30 cellular contexts compared by ENCODE assay signal in genomic region chr15:50783895-50784294, GRCh38.
"Had no signal": no experiment of that assay in that cellular context is flagged by ENCODE, and none has a peak within 500 bp of the region (broad histone marks: within the 10 kb centered on the region; RNA-seq: fewer than 3 reads in every experiment).

No MANE protein-coding gene starts in this region.

- H3K27ac Mint-ChIP-seq: activated B cell treated with CpG ODN at 0.5 μM for 24 hours; activated CD8-positive, alpha-beta T cell treated with anti-CD3 and anti-CD28 coated beads for 36 hours; activated naive CD4-positive, alpha-beta T cell treated with anti-CD3 and anti-CD28 coated beads for 36 hours; activated naive CD4-positive, alpha-beta T cell treated with anti-CD3 and anti-CD28 coated beads, Interleukin-2, amount 50 U/mL, for 72 hours; activated naive CD8-positive, alpha-beta T cell treated with anti-CD3 and anti-CD28 coated beads, Interleukin-2, amount 10 ng/mL, durations not matched to agents 7 days and 5 days; activated T-helper 2 cell treated with anti-CD3 and anti-CD28 coated beads, Interferon-gamma antibody, Interleukin-2, Interleukin-4, amounts not matched to agents 10 μg/mL and 5 μg/mL and 100 μg/mL, durations not matched to agents 14 hours and 24 hours and 36 hours; dendritic cell treated with granulocyte-macrophage colony-stimulating factor and Interleukin-4, amounts not matched to agents 40 ng/mL and 50 ng/mL, for 4 days; effector memory CD8-positive, alpha-beta T cell; T-helper 17 cell; T-helper 2 cell treated with Interferon-gamma antibody and Interleukin-4, amounts not matched to agents 5 μg/mL and 100 μg/mL, for 36 hours had no signal

- H3K27me3 ChIP-seq: ascending aorta, breast epithelium, cardiac muscle cell, esophagus muscularis mucosa, gastroesophageal sphincter had no signal

- H3K4me3 ChIP-seq: ascending aorta, breast epithelium, cardiac muscle cell, coronary artery, esophagus muscularis mucosa, gastroesophageal sphincter had no signal

- H3K9me3 ChIP-seq: ascending aorta, breast epithelium, esophagus muscularis mucosa, gastroesophageal sphincter had no signal

- H3K9me3 Mint-ChIP-seq: activated B cell treated with CpG ODN at 0.5 μM for 24 hours; activated CD8-positive, alpha-beta T cell treated with anti-CD3 and anti-CD28 coated beads for 36 hours; activated naive CD4-positive, alpha-beta T cell treated with anti-CD3 and anti-CD28 coated beads for 36 hours; activated naive CD4-positive, alpha-beta T cell treated with anti-CD3 and anti-CD28 coated beads, Interleukin-2, amount 50 U/mL, for 72 hours; activated naive CD8-positive, alpha-beta T cell treated with anti-CD3 and anti-CD28 coated beads, Interleukin-2, amount 10 ng/mL, durations not matched to agents 7 days and 5 days; activated T-cell treated with anti-CD3 and anti-CD28 coated beads, Interleukin-2, amount 50 U/mL, for 4 hours; activated T-helper 2 cell treated with anti-CD3 and anti-CD28 coated beads, Interferon-gamma antibody, Interleukin-2, Interleukin-4, amounts not matched to agents 10 μg/mL and 5 μg/mL and 100 μg/mL, durations not matched to agents 14 hours and 24 hours and 36 hours; brain; central memory CD8-positive, alpha-beta T cell; dendritic cell treated with granulocyte-macrophage colony-stimulating factor and Interleukin-4, amounts not matched to agents 40 ng/mL and 50 ng/mL, for 4 days; effector memory CD8-positive, alpha-beta T cell; T-helper 2 cell treated with Interferon-gamma antibody and Interleukin-4, amounts not matched to agents 5 μg/mL and 100 μg/mL, for 36 hours had no signal

- H3K27ac ChIP-seq: ascending aorta, breast epithelium, cardiac muscle cell, coronary artery, foreskin keratinocyte, WERI-Rb-1 had no signal

- H3K36me3 Mint-ChIP-seq: activated naive CD4-positive, alpha-beta T cell treated with anti-CD3 and anti-CD28 coated beads, Interleukin-2, amount 50 U/mL, for 72 hours; activated naive CD8-positive, alpha-beta T cell treated with anti-CD3 and anti-CD28 coated beads, Interleukin-2, amount 10 ng/mL, durations not matched to agents 7 days and 5 days; brain had no signal

- H3K4me1 Mint-ChIP-seq: activated B cell treated with CpG ODN at 0.5 μM for 24 hours; activated naive CD8-positive, alpha-beta T cell treated with anti-CD3 and anti-CD28 coated beads, Interleukin-2, amount 10 ng/mL, durations not matched to agents 7 days and 5 days; brain; central memory CD8-positive, alpha-beta T cell had no signal

- H3K4me3 Mint-ChIP-seq: activated B cell treated with CpG ODN at 0.5 μM for 24 hours; activated CD8-positive, alpha-beta T cell treated with anti-CD3 and anti-CD28 coated beads for 36 hours; activated naive CD4-positive, alpha-beta T cell treated with anti-CD3 and anti-CD28 coated beads for 36 hours; activated naive CD8-positive, alpha-beta T cell treated with anti-CD3 and anti-CD28 coated beads, Interleukin-2, amount 10 ng/mL, durations not matched to agents 7 days and 5 days; activated T-cell treated with anti-CD3 and anti-CD28 coated beads, Interleukin-2, amount 50 U/mL, for 4 hours; brain; central memory CD8-positive, alpha-beta T cell; dendritic cell treated with granulocyte-macrophage colony-stimulating factor and Interleukin-4, amounts not matched to agents 40 ng/mL and 50 ng/mL, for 4 days; effector memory CD8-positive, alpha-beta T cell; T-helper 17 cell; T-helper 2 cell treated with Interferon-gamma antibody and Interleukin-4, amounts not matched to agents 5 μg/mL and 100 μg/mL, for 36 hours had no signal

- ATAC-seq: activated CD4-positive, CD25-positive, alpha-beta regulatory T cell treated with anti-CD3 and anti-CD28 coated beads, Interleukin-2, amount 50 U/mL, for 24 hours; activated CD8-positive, alpha-beta T cell treated with anti-CD3 and anti-CD28 coated beads for 36 hours; activated naive CD4-positive, alpha-beta T cell treated with anti-CD3 and anti-CD28 coated beads, Interleukin-2, amount 50 U/mL, for 72 hours; activated T-cell treated with anti-CD3 and anti-CD28 coated beads, Interleukin-2, amount 50 U/mL, for 4 hours; effector memory CD8-positive, alpha-beta T cell; foreskin keratinocyte; gastroesophageal sphincter; T-helper 17 cell had no signal

- H3K4me1 ChIP-seq: ascending aorta, breast epithelium, foreskin keratinocyte had no signal

- H3K27me3 Mint-ChIP-seq: activated CD8-positive, alpha-beta T cell treated with anti-CD3 and anti-CD28 coated beads for 36 hours; central memory CD8-positive, alpha-beta T cell; dendritic cell treated with granulocyte-macrophage colony-stimulating factor and Interleukin-4, amounts not matched to agents 40 ng/mL and 50 ng/mL, for 4 days; effector memory CD8-positive, alpha-beta T cell; T-helper 17 cell had no signal

- H3K36me3 ChIP-seq: ascending aorta, breast epithelium, cardiac muscle cell, esophagus muscularis mucosa, gastroesophageal sphincter, WERI-Rb-1 had no signal

- DNase-seq: activated B cell treated with CpG ODN at 0.5 μM for 24 hours; activated CD4-positive, alpha-beta T cell treated with anti-CD3 and anti-CD28 coated beads for 48 hours; activated CD4-positive, alpha-beta T cell treated with anti-CD3 and anti-CD28 coated beads, Interleukin-2, amount 50 U/mL, for 1 hour; activated CD4-positive, alpha-beta T cell treated with anti-CD3 and anti-CD28 coated beads, Interleukin-2, amount 50 U/mL, for 48 hours; activated CD8-positive, alpha-beta T cell treated with anti-CD3 and anti-CD28 coated beads for 36 hours; activated effector memory CD4-positive, alpha-beta T cell treated with anti-CD3 and anti-CD28 coated beads, Interleukin-2, amount 50 U/mL, for 16 hours; activated naive CD4-positive, alpha-beta T cell treated with anti-CD3 and anti-CD28 coated beads for 36 hours; activated naive CD8-positive, alpha-beta T cell treated with anti-CD3 and anti-CD28 coated beads, Interleukin-2, amount 10 ng/mL, durations not matched to agents 7 days and 5 days; activated T-cell treated with anti-CD3 and anti-CD28 coated beads, Interleukin-2, amount 50 U/mL, for 4 hours; effector CD4-positive, alpha-beta T cell; effector memory CD8-positive, alpha-beta T cell; erythroblast; foreskin keratinocyte; T-helper 1 cell; T-helper 17 cell; T1000; WERI-Rb-1 had no signal
